ENCODE assay signal across 8 cellular contexts in genomic region chr15:100601158-100601557, GRCh38. TPM values are rescaled to one million over a fixed set of nuclear protein-coding genes. Genes with fewer than 3 reads are reported as not detected.
A peak's percentile ranks its signal among the peaks of the same experiment; 100 is the strongest.
DNase-seq lines count a peak whose midpoint lies in the region; ATAC-seq lines count a peak whose summit lies in the region.

No MANE protein-coding gene starts in this region.

- no peaks in the 10 kb centered on the region for H3K27me3 ChIP-seq in CD4-positive, CD25-positive, alpha-beta regulatory T cell (ENCODE audit: control insufficient read depth, insufficient read depth, low read length)
- H3K27me3 ChIP-seq in Karpas-422 (ENCODE audit: low read length) = no peaks in the 10 kb centered on the region

- H3K4me1 ChIP-seq in CD4-positive, CD25-positive, alpha-beta regulatory T cell (ENCODE audit: control insufficient read depth, insufficient read depth, low read length, poor library complexity, severe bottlenecking) = peaks cover 72% of the 10 kb centered on the region
- peaks cover 49% of the 10 kb centered on the region for H3K4me1 ChIP-seq in Karpas-422 (ENCODE audit: low read length)

- H3K27me3 Mint-ChIP-seq in CD4-positive, CD25-positive, alpha-beta regulatory T cell = no peaks in the 10 kb centered on the region
- no peaks in the 10 kb centered on the region for H3K27me3 Mint-ChIP-seq in activated T-cell treated with anti-CD3 and anti-CD28 coated beads, Interleukin-2, amount 50 U/mL, for 24 hours

- H3K9me3 Mint-ChIP-seq in CD4-positive, CD25-positive, alpha-beta regulatory T cell = no peaks in the 10 kb centered on the region
- no peaks in the 10 kb centered on the region for H3K9me3 Mint-ChIP-seq in activated T-cell treated with anti-CD3 and anti-CD28 coated beads, Interleukin-2, amount 50 U/mL, for 24 hours

- H3K27ac ChIP-seq in CD4-positive, CD25-positive, alpha-beta regulatory T cell (ENCODE audit: insufficient read depth, low read length, poor library complexity, severe bottlenecking) = peak overlapping the region; percentile 91
- H3K27ac ChIP-seq in Karpas-422 (ENCODE audit: low read length) = peak overlapping the region; percentile 26; the same call in 1 of the 2 replicates

- no peak overlapping the region for H3K4me3 Mint-ChIP-seq in CD4-positive, CD25-positive, alpha-beta regulatory T cell
- no peak overlapping the region for H3K4me3 Mint-ChIP-seq in activated T-cell treated with anti-CD3 and anti-CD28 coated beads, Interleukin-2, amount 50 U/mL, for 24 hours

- H3K9me3 ChIP-seq in CD4-positive, CD25-positive, alpha-beta regulatory T cell (ENCODE audit: control insufficient read depth in 2 of 2, low read length in 2 of 2) = no peaks in the 10 kb centered on the region
- H3K9me3 ChIP-seq in Karpas-422 (ENCODE audit: low read length) = no peaks in the 10 kb centered on the region

- H3K27ac Mint-ChIP-seq in CD4-positive, CD25-positive, alpha-beta regulatory T cell = no peak overlapping the region
- H3K27ac Mint-ChIP-seq in activated T-cell treated with anti-CD3 and anti-CD28 coated beads, Interleukin-2, amount 50 U/mL, for 24 hours = no peak overlapping the region

- H3K4me2 ChIP-seq in Karpas-422 (ENCODE audit: low read depth, low read length, poor library complexity, severe bottlenecking) = peak overlapping the region; percentile 94

- peaks cover 15 to 74% (median 54%) of the 10 kb centered on the region in 4 donors for H3K4me1 Mint-ChIP-seq in CD4-positive, CD25-positive, alpha-beta regulatory T cell
- H3K4me1 Mint-ChIP-seq in activated T-cell treated with anti-CD3 and anti-CD28 coated beads, Interleukin-2, amount 50 U/mL, for 24 hours (ENCODE audit: low read depth) = peaks cover 67% of the 10 kb centered on the region

- H3K36me3 ChIP-seq in CD4-positive, CD25-positive, alpha-beta regulatory T cell (ENCODE audit: control insufficient read depth, insufficient read depth, low read length) = peaks cover 12% of the 10 kb centered on the region
- H3K36me3 ChIP-seq in Karpas-422 (ENCODE audit: insufficient read depth, low read length) = peaks cover 13% of the 10 kb centered on the region; the same call in 1 of the 2 replicates

- H3K36me3 Mint-ChIP-seq in CD4-positive, CD25-positive, alpha-beta regulatory T cell = peaks cover 12% of the 10 kb centered on the region
- peaks cover 63% of the 10 kb centered on the region for H3K36me3 Mint-ChIP-seq in activated T-cell treated with anti-CD3 and anti-CD28 coated beads, Interleukin-2, amount 50 U/mL, for 24 hours (ENCODE audit: low read depth)

- ATAC-seq in CD4-positive, CD25-positive, alpha-beta regulatory T cell (ENCODE audit: low read depth in 2 of 2) = no peak
- no peak for ATAC-seq in GM19328 (IDR thresholded peaks at IDR 0.05; ENCODE audit: unreplicated experiment)

- H2AFZ ChIP-seq in Karpas-422 (ENCODE audit: low read length) = peak overlapping the region; percentile 49; the same call in 1 of the 2 replicates

- peak overlapping the region; percentile 87 for H3K9ac ChIP-seq in Karpas-422 (ENCODE audit: low read length)

- no peaks in the 10 kb centered on the region for H4K20me1 ChIP-seq in Karpas-422 (ENCODE audit: insufficient read depth, low read depth, low read length)

- H3K4me3 ChIP-seq in CD4-positive, CD25-positive, alpha-beta regulatory T cell (ENCODE audit: low read depth, low read length) = peak overlapping the region; percentile 98
- H3K4me3 ChIP-seq in Karpas-422 (ENCODE audit: low read length) = peak overlapping the region; percentile 94

- H3K79me2 ChIP-seq in Karpas-422 (ENCODE audit: low read length) = peaks cover 94% of the 10 kb centered on the region

- peak; percentile 15 to 66 (median 41) for DNase-seq in CD4-positive, CD25-positive, alpha-beta regulatory T cell
- peak; percentile 74 for DNase-seq in Karpas-422
- peak; percentile 52 for DNase-seq in activated T-cell treated with anti-CD3 and anti-CD28 coated beads, Interleukin-2, amount 50 U/mL, for 24 hours
- DNase-seq in glomerular visceral epithelial cell (ENCODE audit: extremely low spot score) = peak; percentile 14
- DNase-seq in stimulated activated CD4-positive, alpha-beta T cell treated with anti-CD3 and anti-CD28 coated beads, Interleukin-2, amount 100 ng/mL, for 24 hours = peak; percentile 52 to 53
- no peak for DNase-seq in NCI-H1105 (lab: John Stamatoyannopoulos, UW)
- no peak for DNase-seq in middle frontal gyrus (ENCODE audit: extremely low spot score, low spot score)

- H3K9me2 ChIP-seq in Karpas-422 (replicated peaks; ENCODE audit: insufficient read depth, low read length) = no peaks in the 10 kb centered on the region

RNA-seq across cellular contexts. Expression of gene LINS1, which starts 0.8 kb away (rescaled TPM):
- 62.5 TPM for total RNA-seq in CD4-positive, CD25-positive, alpha-beta regulatory T cell
- polyA plus RNA-seq in CD4-positive, CD25-positive, alpha-beta regulatory T cell = 10 to 100 TPM; 37.8 to 62.8 (median 54.4) TPM
- total RNA-seq in Karpas-422 (2014; rRNA removed; shearing (Covaris generic); ENCODE audit: low replicate concordance) = 8.2 and 31.7 TPM in 2 replicates

RNA-seq across cellular contexts. Expression of gene ASB7, which starts 1.2 kb away (rescaled TPM):
- total RNA-seq in CD4-positive, CD25-positive, alpha-beta regulatory T cell = 20.3 TPM
- 10 to 100 TPM; 10.5 to 14.9 (median 12.7) TPM for polyA plus RNA-seq in CD4-positive, CD25-positive, alpha-beta regulatory T cell
- 10.4 and 23.9 TPM in 2 replicates for total RNA-seq in Karpas-422 (2014; rRNA removed; shearing (Covaris generic); ENCODE audit: low replicate concordance)

Comparison
In these comparisons a context has a peak if more than half of its experiments do, and no peak if none do; other contexts are left out.
1. DNase-seq: peak in CD4-positive, CD25-positive, alpha-beta regulatory T cell (3 of 3), Karpas-422 (single experiment), activated T-cell treated with anti-CD3 and anti-CD28 coated beads, Interleukin-2, amount 50 U/mL, for 24 hours (single experiment), glomerular visceral epithelial cell (single experiment) and stimulated activated CD4-positive, alpha-beta T cell treated with anti-CD3 and anti-CD28 coated beads, Interleukin-2, amount 100 ng/mL, for 24 hours (2 of 2); none in NCI-H1105 (single experiment) and middle frontal gyrus (single experiment).